1 cellular context compared by ENCODE assay signal in genomic region chr1:199173356-199173755, GRCh38.
TF ChIP-seq lines count a peak whose summit lies in the region.

No MANE protein-coding gene starts in this region.

TF ChIP-seq in GM12878, 131 proteins besides CTCF, POLR2A, EP300 and RAD21 (continued from another document):
- no peak for TF ChIP-seq CHD1 (IDR thresholded peaks at IDR 0.05; ENCODE audit: low read depth, low read length)
- peak; percentile 51 for TF ChIP-seq ZNF687 (IDR thresholded peaks at IDR 0.05)
- TF ChIP-seq RELB (IDR thresholded peaks at IDR 0.05; ENCODE audit: low read depth): peak; percentile 83
- TF ChIP-seq HDGF (IDR thresholded peaks at IDR 0.05): no peak
- peak; percentile 43; the same call in 1 of the 2 replicates for TF ChIP-seq GABPA (IDR thresholded peaks at IDR 0.05; ENCODE audit: low read depth)
- TF ChIP-seq POLR2AphosphoS2 (IDR thresholded peaks at IDR 0.05; ENCODE audit: low read depth, low read length): no peak
- TF ChIP-seq CBFB (IDR thresholded peaks at IDR 0.05; ENCODE audit: low read depth): peak; percentile 63; the same call in 1 of the 2 replicates
- peak; percentile 87 for TF ChIP-seq SKIL (IDR thresholded peaks at IDR 0.05; ENCODE audit: low read depth, poor library complexity, severe bottlenecking)
